Comparison of ENCODE assay signal across 25 cellular contexts in the genomic region with DNA sequence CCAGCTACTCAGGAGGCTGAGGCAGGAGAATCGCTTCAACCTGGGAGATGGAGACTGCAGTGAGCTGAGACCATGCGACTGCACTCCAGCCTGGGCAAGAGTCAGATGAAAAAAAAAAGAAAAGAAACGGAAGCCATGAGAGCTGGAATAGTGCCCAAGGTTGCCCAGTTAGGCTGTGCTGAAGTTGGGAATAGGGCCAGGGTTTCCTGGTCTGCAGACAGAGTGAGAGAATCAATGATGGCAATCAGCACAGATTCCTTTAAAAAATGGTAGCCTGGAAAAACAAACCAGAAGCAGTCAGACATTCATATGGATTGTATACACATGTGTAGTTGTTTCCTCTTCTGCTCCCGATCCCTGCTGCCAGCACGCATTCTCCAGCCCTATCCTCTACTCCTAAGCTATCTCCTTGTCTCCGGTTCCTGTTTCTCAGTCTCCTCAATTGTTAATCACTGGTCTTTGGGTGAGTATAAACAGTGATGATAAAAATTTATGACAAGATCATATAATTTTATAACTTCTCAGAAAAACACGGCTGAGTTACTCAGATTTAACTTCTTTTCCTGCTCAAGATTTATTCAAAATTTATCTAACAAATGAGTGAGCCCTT.
A peak's percentile ranks its signal among the peaks of the same experiment; 100 is the strongest.
DNase-seq lines count a peak whose midpoint lies in the region; ATAC-seq and TF ChIP-seq lines count a peak whose summit lies in the region.
"Had no signal": no experiment of that assay in that cellular context is flagged by ENCODE, and none has a peak within 500 bp of the region (broad histone marks: within the 10 kb centered on the region; RNA-seq: fewer than 3 reads in every experiment).

No MANE protein-coding gene starts in this region.

- no peak for TF ChIP-seq CTCF in HFFc6 (IDR thresholded peaks at IDR 0.05)
- no peak for TF ChIP-seq CTCF in natural killer cell (IDR thresholded peaks at IDR 0.05)

- peak; percentile 39 for DNase-seq in NCI-H2029 (lab: John Stamatoyannopoulos, UW)
- peak; percentile 9 for DNase-seq in globus pallidus (ENCODE audit: low spot score)
- peak; percentile 19 for DNase-seq in pulmonary artery endothelial cell (ENCODE audit: low read depth, low spot score)
- DNase-seq in HFFc6, result no peak
- no peak for DNase-seq in natural killer cell
- DNase-seq: activated CD4-positive, alpha-beta T cell treated with anti-CD3 and anti-CD28 coated beads for 1 hour; activated CD8-positive, alpha-beta T cell treated with anti-CD3 and anti-CD28 coated beads, Interleukin-2, amount 10 ng/mL, durations not matched to agents 7 days and 5 days; anterior cingulate cortex; caudate nucleus; lower lobe of right lung; MV-4-11; NCI-H1694 treated with DMSO at 0.1 percent for 48 hours; NCI-H2171 treated with DMSO at 0.1 percent for 48 hours; NCI-H69; SIG-M5; sigmoid colon; stimulated activated CD4-positive, alpha-beta T cell treated with anti-CD3 and anti-CD28 coated beads, Interleukin-4, amount 100 ng/mL, for 4 hours; uterus had no signal

- ATAC-seq in SK-N-SH treated with all-trans-retinoic acid at 6 μM for 48 hours (peak; percentile 40), GM21381 (IDR thresholded peaks at IDR 0.05; ENCODE audit: unreplicated experiment) (no peak), natural killer cell (no peak)
- ATAC-seq: activated CD8-positive, alpha-beta T cell treated with anti-CD3 and anti-CD28 coated beads, Interleukin-2, amount 10 ng/mL, durations not matched to agents 7 days and 5 days; activated naive CD4-positive, alpha-beta T cell treated with anti-CD3 and anti-CD28 coated beads, Interleukin-2, amount 50 U/mL, for 72 hours; HCT116; stimulated activated memory B cell treated with anti-CD40 and anti-IgM and Interleukin-4, amounts not matched to agents 10 μg/mL and 1 μg/mL and 100 μg/mL, for 72 hours had no signal

- peaks cover 18% of the 10 kb centered on the region for H3K4me1 Mint-ChIP-seq in HFFc6 (ENCODE audit: low read depth)
- no peaks in the 10 kb centered on the region for H3K4me1 Mint-ChIP-seq in natural killer cell
- H3K4me1 Mint-ChIP-seq: stimulated activated memory B cell treated with anti-CD40 and anti-IgM and Interleukin-4, amounts not matched to agents 10 μg/mL and 1 μg/mL and 100 μg/mL, for 72 hours had no signal

- intact Hi-C loops in natural killer cell (cut with micrococcal nuclease), result no loop called here

- H3K36me3 Mint-ChIP-seq in HFFc6 (ENCODE audit: low read depth) (no peaks in the 10 kb centered on the region), natural killer cell (no peaks in the 10 kb centered on the region)
- H3K36me3 Mint-ChIP-seq: activated naive CD4-positive, alpha-beta T cell treated with anti-CD3 and anti-CD28 coated beads, Interleukin-2, amount 50 U/mL, for 72 hours; stimulated activated memory B cell treated with anti-CD40 and anti-IgM and Interleukin-4, amounts not matched to agents 10 μg/mL and 1 μg/mL and 100 μg/mL, for 72 hours had no signal

- H3K9me3 Mint-ChIP-seq in HFFc6 (no peaks in the 10 kb centered on the region), natural killer cell (no peaks in the 10 kb centered on the region)
- H3K9me3 Mint-ChIP-seq: activated naive CD4-positive, alpha-beta T cell treated with anti-CD3 and anti-CD28 coated beads, Interleukin-2, amount 50 U/mL, for 72 hours; dendritic cell treated with granulocyte-macrophage colony-stimulating factor and Interleukin-4, amounts not matched to agents 40 ng/mL and 50 ng/mL, for 4 days; stimulated activated memory B cell treated with anti-CD40 and anti-IgM and Interleukin-4, amounts not matched to agents 10 μg/mL and 1 μg/mL and 100 μg/mL, for 72 hours had no signal

- H3K27ac Mint-ChIP-seq in HFFc6 (no peak overlapping the region), natural killer cell (no peak overlapping the region)
- H3K27ac Mint-ChIP-seq: activated CD8-positive, alpha-beta T cell treated with anti-CD3 and anti-CD28 coated beads, Interleukin-2, amount 10 ng/mL, durations not matched to agents 7 days and 5 days; activated naive CD4-positive, alpha-beta T cell treated with anti-CD3 and anti-CD28 coated beads, Interleukin-2, amount 50 U/mL, for 72 hours; dendritic cell treated with granulocyte-macrophage colony-stimulating factor and Interleukin-4, amounts not matched to agents 40 ng/mL and 50 ng/mL, for 4 days; stimulated activated memory B cell treated with anti-CD40 and anti-IgM and Interleukin-4, amounts not matched to agents 10 μg/mL and 1 μg/mL and 100 μg/mL, for 72 hours had no signal

- H3K27me3 Mint-ChIP-seq in HFFc6 (ENCODE audit: insufficient read depth), result peaks cover 20% of the 10 kb centered on the region
- H3K27me3 Mint-ChIP-seq in natural killer cell (ENCODE audit: low read depth in 2 of 2), result peaks cover 3 to 14% of the 10 kb centered on the region in 2 donors
- H3K27me3 Mint-ChIP-seq: progenitor cell of endocrine pancreas; stimulated activated memory B cell treated with anti-CD40 and anti-IgM and Interleukin-4, amounts not matched to agents 10 μg/mL and 1 μg/mL and 100 μg/mL, for 72 hours had no signal

- no peak overlapping the region for H3K4me3 Mint-ChIP-seq in HFFc6
- H3K4me3 Mint-ChIP-seq in natural killer cell, result no peak overlapping the region
- H3K4me3 Mint-ChIP-seq: activated CD8-positive, alpha-beta T cell treated with anti-CD3 and anti-CD28 coated beads, Interleukin-2, amount 10 ng/mL, durations not matched to agents 7 days and 5 days; dendritic cell treated with granulocyte-macrophage colony-stimulating factor and Interleukin-4, amounts not matched to agents 40 ng/mL and 50 ng/mL, for 4 days; stimulated activated memory B cell treated with anti-CD40 and anti-IgM and Interleukin-4, amounts not matched to agents 10 μg/mL and 1 μg/mL and 100 μg/mL, for 72 hours had no signal

TF ChIP-seq in SK-N-SH treated with all-trans-retinoic acid at 6 μM for 48 hours, 23 proteins besides CTCF, POLR2A, EP300 and RAD21:
- 0 out of 2 replicates have a peak, but pooled peaks have one; percentile 33 for TF ChIP-seq ISL1 (CRISPR knock-in tag; IDR thresholded peaks at IDR 0.05)
- TF ChIP-seq TSHZ2 (CRISPR knock-in tag; IDR thresholded peaks at IDR 0.05), result peak; percentile 46; the same call in 1 of the 2 replicates
- peak; percentile 44; the same call in 1 of the 2 replicates for TF ChIP-seq TCF4 (CRISPR knock-in tag; IDR thresholded peaks at IDR 0.05; ENCODE audit: borderline replicate concordance)
- no peak for TF ChIP-seq ZNF8 (CRISPR knock-in tag; IDR thresholded peaks at IDR 0.05)
TF ChIP-seq in SK-N-SH treated with all-trans-retinoic acid at 6 μM for 48 hours: peak in this region for 3.

Comparison
In these comparisons a context has a peak if more than half of its experiments do, and no peak if none do; other contexts are left out.
1. DNase-seq: peak in NCI-H2029 (single experiment), globus pallidus (single experiment) and pulmonary artery endothelial cell (single experiment); none in HFFc6 (single experiment) and natural killer cell (single experiment).